30 cellular contexts compared by ENCODE assay signal in genomic region chr22:17968126-17968525, GRCh38. TPM values are rescaled to one million over a fixed set of nuclear protein-coding genes. Genes with fewer than 3 reads are reported as not detected.
DNase-seq lines count a peak whose midpoint lies in the region; ATAC-seq, FAIRE-seq and TF ChIP-seq lines count a peak whose summit lies in the region.
"Had no signal": no experiment of that assay in that cellular context is flagged by ENCODE, and none has a peak within 500 bp of the region (broad histone marks: within the 10 kb centered on the region; RNA-seq: fewer than 3 reads in every experiment).

No MANE protein-coding gene starts in this region.

- H2AK5ac ChIP-seq in H9 (ENCODE audit: insufficient read length, low read length) = no peak overlapping the region

- peaks cover 4% of the 10 kb centered on the region for H3K36me3 ChIP-seq in BLaER1
- H3K36me3 ChIP-seq: ovary, tibial nerve had no signal

- no peaks in the 10 kb centered on the region for H3K79me1 ChIP-seq in H9 (ENCODE audit: insufficient read depth, low read depth, low read length, poor library complexity, severe bottlenecking)

- peaks cover 35 to 43% of the 10 kb centered on the region in 2 experiments for H3K4me1 Mint-ChIP-seq in H9
- peaks cover 70% of the 10 kb centered on the region for H3K4me1 Mint-ChIP-seq in glutamatergic neuron (ENCODE audit: low read depth, unreplicated experiment)
- H3K4me1 Mint-ChIP-seq in activated naive CD8-positive, alpha-beta T cell treated with anti-CD3 and anti-CD28 coated beads for 36 hours = peaks cover 6% of the 10 kb centered on the region
- H3K4me1 Mint-ChIP-seq in activated naive CD8-positive, alpha-beta T cell treated with anti-CD3 and anti-CD28 coated beads, Interleukin-2, amount 50 U/mL, for 24 hours = peaks cover 21% of the 10 kb centered on the region

- no peak overlapping the region for H4K8ac ChIP-seq in H9 (replicated peaks; ENCODE audit: insufficient read length, low read depth, low read length)

- no peak overlapping the region for H3K18ac ChIP-seq in H9 (ENCODE audit: insufficient read length, low read depth, low read length)

- no peak overlapping the region for H2BK15ac ChIP-seq in H9 (ENCODE audit: low read depth, low read length)

- no peak overlapping the region for H2BK20ac ChIP-seq in H9 (ENCODE audit: low read depth, low read length, poor library complexity, severe bottlenecking)

- H3K9me3 Mint-ChIP-seq in H9 (no peaks in the 10 kb centered on the region), glutamatergic neuron (ENCODE audit: unreplicated experiment) (peaks cover 20% of the 10 kb centered on the region)
- no peaks in the 10 kb centered on the region for H3K9me3 Mint-ChIP-seq in activated naive CD8-positive, alpha-beta T cell treated with anti-CD3 and anti-CD28 coated beads for 36 hours
- no peaks in the 10 kb centered on the region for H3K9me3 Mint-ChIP-seq in activated naive CD8-positive, alpha-beta T cell treated with anti-CD3 and anti-CD28 coated beads, Interleukin-2, amount 50 U/mL, for 24 hours
- H3K9me3 Mint-ChIP-seq: activated T-cell treated with anti-CD3 and anti-CD28 coated beads, Interleukin-2, amount 50 U/mL, for 4 hours; CD8-positive, alpha-beta memory T cell; natural killer cell treated with Interleukin-12 subunit alpha and Interleukin-12 subunit beta and Interleukin-15 and Interleukin-18, amount 100 ng/mL, for 72 hours had no signal

- H4K5ac ChIP-seq in H9 (ENCODE audit: insufficient read length, low read depth, low read length) = no peak overlapping the region

- H3K9me3 ChIP-seq in BLaER1 (no peaks in the 10 kb centered on the region), H9 (ENCODE audit: control insufficient read depth, low read depth, low read length) (no peaks in the 10 kb centered on the region)
- H3K9me3 ChIP-seq: A549, MG63, ovary, tibial nerve had no signal

- H3K23me2 ChIP-seq in H9 (ENCODE audit: insufficient read length, low read depth, low read length, poor library complexity, severe bottlenecking) = no peaks in the 10 kb centered on the region

- H3K27ac Mint-ChIP-seq in H9 (peak overlapping the region in 2 of 3 experiments; percentile 21 to 55; a peak in 1 of 7 replicates), glutamatergic neuron (ENCODE audit: unreplicated experiment) (peak overlapping the region; percentile 78)
- no peak overlapping the region for H3K27ac Mint-ChIP-seq in activated naive CD8-positive, alpha-beta T cell treated with anti-CD3 and anti-CD28 coated beads for 36 hours
- H3K27ac Mint-ChIP-seq in activated naive CD8-positive, alpha-beta T cell treated with anti-CD3 and anti-CD28 coated beads, Interleukin-2, amount 50 U/mL, for 24 hours = no peak overlapping the region
- H3K27ac Mint-ChIP-seq: natural killer cell treated with Interleukin-12 subunit alpha and Interleukin-12 subunit beta and Interleukin-15 and Interleukin-18, amount 100 ng/mL, for 72 hours had no signal

- no peak overlapping the region for H2BK120ac ChIP-seq in H9 (ENCODE audit: low read depth, low read length, poor library complexity, severe bottlenecking)

- no peak overlapping the region for H3K9ac ChIP-seq in BLaER1
- no peak overlapping the region for H3K9ac ChIP-seq in H9 (ENCODE audit: extremely low read depth, insufficient read length, low read length)

- no peak overlapping the region for H3K27ac ChIP-seq in BLaER1
- H3K27ac ChIP-seq in H9 (ENCODE audit: insufficient read length, low read depth, low read length) = no peak overlapping the region
- H3K27ac ChIP-seq: ovary, tibial nerve, VCaP had no signal

- H3K4me1 ChIP-seq in BLaER1 = peaks cover 74% of the 10 kb centered on the region
- H3K4me1 ChIP-seq in H9 (ENCODE audit: insufficient read depth, low read length) = peaks cover 2% of the 10 kb centered on the region; the same call in 1 of the 2 replicates

- no CpG with 5 or more reads among the region's 12 CpGs for WGBS in H9 (ENCODE audit: extremely low coverage, insufficient read length, low lambda C conversion rate)

- H3K4me3 ChIP-seq in BLaER1 = no peak overlapping the region
- H3K4me3 ChIP-seq: A549, K562, MG63, ovary, smooth muscle cell, tibial nerve had no signal

- no peak overlapping the region for H2BK12ac ChIP-seq in H9 (ENCODE audit: insufficient read length, low read depth, low read length)

- no peak overlapping the region for H3K4ac ChIP-seq in H9 (ENCODE audit: low read depth, low read length)

- peaks cover 7% of the 10 kb centered on the region; the same call in 1 of the 2 replicates for H3K79me2 ChIP-seq in H9 (ENCODE audit: insufficient read depth, low read length)

- H3K4me3 Mint-ChIP-seq in H9 = no peak overlapping the region
- peak overlapping the region; percentile 35 for H3K4me3 Mint-ChIP-seq in glutamatergic neuron (ENCODE audit: unreplicated experiment)
- no peak overlapping the region for H3K4me3 Mint-ChIP-seq in activated naive CD8-positive, alpha-beta T cell treated with anti-CD3 and anti-CD28 coated beads for 36 hours
- H3K4me3 Mint-ChIP-seq in activated naive CD8-positive, alpha-beta T cell treated with anti-CD3 and anti-CD28 coated beads, Interleukin-2, amount 50 U/mL, for 24 hours = no peak overlapping the region
- H3K4me3 Mint-ChIP-seq: activated T-cell treated with anti-CD3 and anti-CD28 coated beads, Interleukin-2, amount 50 U/mL, for 4 hours; CD8-positive, alpha-beta memory T cell; natural killer cell treated with Interleukin-12 subunit alpha and Interleukin-12 subunit beta and Interleukin-15 and Interleukin-18, amount 100 ng/mL, for 72 hours had no signal

- H3K27me3 ChIP-seq in BLaER1 (no peaks in the 10 kb centered on the region), H9 (ENCODE audit: insufficient read depth, low read length) (no peaks in the 10 kb centered on the region)
- H3K27me3 ChIP-seq: MG63, ovary, tibial nerve had no signal

- H3K36me3 Mint-ChIP-seq in H9 (ENCODE audit: insufficient read depth in 1 of 3, low read depth in 3 of 3) (peaks cover 0 to 7% (median 6%) of the 10 kb centered on the region in 3 experiments; a peak in 2 of 7 replicates), glutamatergic neuron (ENCODE audit: unreplicated experiment) (peaks cover 4% of the 10 kb centered on the region)
- H3K36me3 Mint-ChIP-seq in activated naive CD8-positive, alpha-beta T cell treated with anti-CD3 and anti-CD28 coated beads for 36 hours = peaks cover 2% of the 10 kb centered on the region
- H3K36me3 Mint-ChIP-seq in activated naive CD8-positive, alpha-beta T cell treated with anti-CD3 and anti-CD28 coated beads, Interleukin-2, amount 50 U/mL, for 24 hours (ENCODE audit: low read depth) = peaks cover 4% of the 10 kb centered on the region
- H3K36me3 Mint-ChIP-seq: natural killer cell treated with Interleukin-12 subunit alpha and Interleukin-12 subunit beta and Interleukin-15 and Interleukin-18, amount 100 ng/mL, for 72 hours had no signal

- H3K27me3 Mint-ChIP-seq in H9 (ENCODE audit: low read depth) = no peaks in the 10 kb centered on the region
- peaks cover 11% of the 10 kb centered on the region for H3K27me3 Mint-ChIP-seq in glutamatergic neuron (ENCODE audit: unreplicated experiment)
- no peaks in the 10 kb centered on the region for H3K27me3 Mint-ChIP-seq in activated naive CD8-positive, alpha-beta T cell treated with anti-CD3 and anti-CD28 coated beads for 36 hours
- no peaks in the 10 kb centered on the region for H3K27me3 Mint-ChIP-seq in activated naive CD8-positive, alpha-beta T cell treated with anti-CD3 and anti-CD28 coated beads, Interleukin-2, amount 50 U/mL, for 24 hours
- H3K27me3 Mint-ChIP-seq: CD8-positive, alpha-beta memory T cell; natural killer cell treated with Interleukin-12 subunit alpha and Interleukin-12 subunit beta and Interleukin-15 and Interleukin-18, amount 100 ng/mL, for 72 hours had no signal

- 0 out of 2 replicates have a peak overlapping the region, but pooled peaks have one; percentile 6 for H3K4me2 ChIP-seq in BLaER1
- H3K4me2 ChIP-seq in H9 (ENCODE audit: insufficient read depth, insufficient read length, low read length) = no peak overlapping the region
- H3K4me2 ChIP-seq: A549, smooth muscle cell had no signal

- no peak overlapping the region for H3K56ac ChIP-seq in H9 (ENCODE audit: insufficient read length, low read depth, low read length)

- no peak overlapping the region for H3T11ph ChIP-seq in H9 (ENCODE audit: low read length)

- H4K20me1 ChIP-seq in BLaER1 (peaks cover 96% of the 10 kb centered on the region), H9 (ENCODE audit: control insufficient read depth, insufficient read depth, insufficient read length) (no peaks in the 10 kb centered on the region)

- H4K91ac ChIP-seq in H9 (ENCODE audit: insufficient read length, low read depth, low read length) = no peak overlapping the region

- H2AFZ ChIP-seq in H9 (ENCODE audit: low read length) = no peak overlapping the region

- DNase-seq in H9 (no peak), NCI-H2107 (lab: John Stamatoyannopoulos, UW) (peak; percentile 31), glutamatergic neuron (no peak), retina (no peak), GM19239 (ENCODE audit: insufficient read length, low spot score) (no peak)
- DNase-seq in activated naive CD8-positive, alpha-beta T cell treated with anti-CD3 and anti-CD28 coated beads for 36 hours = no peak
- DNase-seq in activated naive CD8-positive, alpha-beta T cell treated with anti-CD3 and anti-CD28 coated beads, Interleukin-2, amount 50 U/mL, for 24 hours = no peak
- DNase-seq: activated CD4-positive, alpha-beta T cell treated with anti-CD3 and anti-CD28 coated beads for 48 hours; activated T-cell treated with anti-CD3 and anti-CD28 coated beads, Interleukin-2, amount 50 U/mL, for 4 hours; AML-193; amniotic stem cell; CD8-positive, alpha-beta memory T cell; DMS53; GF-D8; HCEC 1CT; MG63; NCI-H1436 treated with DMSO at 0.1 percent for 48 hours; ovary; stimulated activated CD4-positive, alpha-beta T cell treated with anti-CD3 and anti-CD28 coated beads, Interleukin-2, amount 100 ng/mL, for 24 hours; SW 1271; T-helper 9 cell had no signal

- no peak for FAIRE-seq in GM19239 (lab: Jason Lieb, UNC)
- FAIRE-seq: A549, endothelial cell of umbilical vein, islet of Langerhans, K562 had no signal

- H3K23ac ChIP-seq in H9 (ENCODE audit: insufficient read length, low read depth, low read length) = no peak overlapping the region

- H3K14ac ChIP-seq in H9 (ENCODE audit: insufficient read depth, low read length) = no peak overlapping the region; the same call in 1 of the 2 replicates

- ATAC-seq in activated naive CD8-positive, alpha-beta T cell treated with anti-CD3 and anti-CD28 coated beads, Interleukin-2, amount 50 U/mL, for 24 hours = no peak
- ATAC-seq: A549; activated T-cell treated with anti-CD3 and anti-CD28 coated beads, Interleukin-2, amount 50 U/mL, for 4 hours; K562; natural killer cell treated with Interleukin-12 subunit alpha and Interleukin-12 subunit beta and Interleukin-15 and Interleukin-18, amount 100 ng/mL, for 72 hours had no signal

- H2BK5ac ChIP-seq in H9 (ENCODE audit: insufficient read length, low read length) = no peak overlapping the region

- no peak for TF ChIP-seq CTCF in H9 (conservative IDR thresholded peaks at IDR 0.05)
- TF ChIP-seq CTCF in glutamatergic neuron (IDR thresholded peaks at IDR 0.05; ENCODE audit: partially characterized antibody, unreplicated experiment) = no peak

RNA-seq across cellular contexts. Expression of gene MICAL3, which starts 56.2 kb away (rescaled TPM):
- total RNA-seq in H9 (2021) (41.6 and 50.2 TPM in 2 replicates), glutamatergic neuron (ENCODE audit: unreplicated experiment) (132 TPM)
- 10 to 100 TPM; 36.6 to 41.3 TPM for total RNA-seq in activated naive CD8-positive, alpha-beta T cell treated with anti-CD3 and anti-CD28 coated beads for 36 hours

Comparison
In these comparisons a context has a peak if more than half of its experiments do, and no peak if none do; other contexts are left out.
1. H3K27ac Mint-ChIP-seq: peak in H9 (2 of 3) and glutamatergic neuron (single experiment); none in activated naive CD8-positive, alpha-beta T cell treated with anti-CD3 and anti-CD28 coated beads for 36 hours (single experiment) and activated naive CD8-positive, alpha-beta T cell treated with anti-CD3 and anti-CD28 coated beads, Interleukin-2, amount 50 U/mL, for 24 hours (single experiment).